Comparison of ENCODE assay signal across 8 cellular contexts in genomic region chr10:16779375-16779774, GRCh38. TPM values are rescaled to one million over a fixed set of nuclear protein-coding genes. Genes with fewer than 3 reads are reported as not detected.
DNase-seq lines count a peak whose midpoint lies in the region; ATAC-seq and TF ChIP-seq lines count a peak whose summit lies in the region.

No MANE protein-coding gene starts in this region.

- no peaks in the 10 kb centered on the region for H3K9me3 Mint-ChIP-seq in activated CD4-positive, alpha-beta T cell treated with anti-CD3 and anti-CD28 coated beads, Interleukin-2, amount 10 ng/mL, durations not matched to agents 7 days and 5 days

- H3K9ac ChIP-seq in smooth muscle cell (ENCODE audit: low read depth) (no peak overlapping the region), GM23248 (no peak overlapping the region)

- no peaks in the 10 kb centered on the region for H3K9me3 ChIP-seq in smooth muscle cell (replicated peaks; ENCODE audit: low read depth)
- no peaks in the 10 kb centered on the region for H3K9me3 ChIP-seq in GM23248 (ENCODE audit: low read depth)

- H2AFZ ChIP-seq in smooth muscle cell (ENCODE audit: low read depth) (no peak overlapping the region), GM23248 (no peak overlapping the region)

- no peaks in the 10 kb centered on the region for H3K9me2 ChIP-seq in GM23248 (ENCODE audit: insufficient read depth)

- peaks cover 17% of the 10 kb centered on the region for H3K36me3 Mint-ChIP-seq in activated CD4-positive, alpha-beta T cell treated with anti-CD3 and anti-CD28 coated beads, Interleukin-2, amount 10 ng/mL, durations not matched to agents 7 days and 5 days (ENCODE audit: low read depth)

- H3K27me3 ChIP-seq in smooth muscle cell (ENCODE audit: low read depth) (no peaks in the 10 kb centered on the region), GM23248 (replicated peaks; ENCODE audit: insufficient read depth) (no peaks in the 10 kb centered on the region)

- ATAC-seq in GM18502 (IDR thresholded peaks at IDR 0.05; ENCODE audit: poor library complexity, unreplicated experiment), result peak; percentile 74
- peak; percentile 90 for ATAC-seq in HG02610 (IDR thresholded peaks at IDR 0.05; ENCODE audit: unreplicated experiment)

- POLR2A ChIA-PET in activated CD4-positive, alpha-beta T cell treated with anti-CD3 and anti-CD28 coated beads, Interleukin-2, amount 10 ng/mL, durations not matched to agents 7 days and 5 days (lab: Charles Lee), result no interaction called here

- peak overlapping the region; percentile 5 for H3K4me2 ChIP-seq in smooth muscle cell
- no peak overlapping the region for H3K4me2 ChIP-seq in GM23248 (ENCODE audit: unreplicated experiment)

- no peak overlapping the region for H3K4me3 Mint-ChIP-seq in activated CD4-positive, alpha-beta T cell treated with anti-CD3 and anti-CD28 coated beads, Interleukin-2, amount 10 ng/mL, durations not matched to agents 7 days and 5 days

- H3F3A ChIP-seq in smooth muscle cell (ENCODE audit: low read depth) (no peaks in the 10 kb centered on the region), GM23248 (ENCODE audit: insufficient read depth) (peaks cover 15% of the 10 kb centered on the region)

- TF ChIP-seq CTCF in smooth muscle cell (IDR thresholded peaks at IDR 0.05; ENCODE audit: borderline replicate concordance, insufficient read depth, poor library complexity, severe bottlenecking), result no peak

- no peak overlapping the region for H3K27ac ChIP-seq in smooth muscle cell (ENCODE audit: low read depth)
- H3K27ac ChIP-seq in GM23248, result no peak overlapping the region

- no peaks in the 10 kb centered on the region for H3K27me3 Mint-ChIP-seq in activated CD4-positive, alpha-beta T cell treated with anti-CD3 and anti-CD28 coated beads, Interleukin-2, amount 10 ng/mL, durations not matched to agents 7 days and 5 days

- peaks cover 12% of the 10 kb centered on the region for H3K79me2 ChIP-seq in smooth muscle cell (ENCODE audit: low read depth)
- peaks cover 91% of the 10 kb centered on the region for H3K79me2 ChIP-seq in GM23248 (ENCODE audit: insufficient read depth)

- H3K36me3 ChIP-seq in smooth muscle cell (ENCODE audit: low read depth), result no peaks in the 10 kb centered on the region
- H3K36me3 ChIP-seq in GM23248 (ENCODE audit: low read depth), result peaks cover 10% of the 10 kb centered on the region; the same call in 1 of the 2 replicates

- H4K20me1 ChIP-seq in smooth muscle cell (ENCODE audit: low read depth) (peaks cover 81% of the 10 kb centered on the region), GM23248 (ENCODE audit: insufficient read depth) (no peaks in the 10 kb centered on the region)

- in situ Hi-C loops in GM23248 (cut with MboI), result loop anchor here (25.0 kb wide), 1 partner anchor 892 kb away; no protein-coding TSS in a partner anchor

- CTCF ChIA-PET in activated CD4-positive, alpha-beta T cell treated with anti-CD3 and anti-CD28 coated beads, Interleukin-2, amount 10 ng/mL, durations not matched to agents 7 days and 5 days (lab: Charles Lee), result interaction anchor here (1.0 kb wide), 1 partner anchor 36 kb away, joined by 3 read pairs; no protein-coding TSS in a partner anchor

- H3K4me1 ChIP-seq in smooth muscle cell (ENCODE audit: low read depth) (no peaks in the 10 kb centered on the region), GM23248 (ENCODE audit: insufficient read depth) (peaks cover 9% of the 10 kb centered on the region; the same call in 1 of the 2 replicates)

- WGBS in smooth muscle cell (ENCODE audit: low lambda C conversion rate), result 26% methylated on average over 4 of the region's 4 CpGs
- WGBS in GM23248 (ENCODE audit: low coverage in 1 of 2, low lambda C conversion rate in 2 of 2, missing lambda C conversion rate in 2 of 2), 2 experiments, result 33 to 36% methylated on average over 4 of the region's 4 CpGs

- peaks cover 28% of the 10 kb centered on the region for H3K4me1 Mint-ChIP-seq in activated CD4-positive, alpha-beta T cell treated with anti-CD3 and anti-CD28 coated beads, Interleukin-2, amount 10 ng/mL, durations not matched to agents 7 days and 5 days

- DNase-seq in activated CD4-positive, alpha-beta T cell treated with anti-CD3 and anti-CD28 coated beads, Interleukin-2, amount 10 ng/mL, durations not matched to agents 7 days and 5 days, result peak; percentile 55
- DNase-seq in smooth muscle cell (lab: John Stamatoyannopoulos, UW; ENCODE audit: unreplicated experiment) (no peak), NCI-H2107 treated with DMSO at 0.1 percent for 48 hours (lab: John Stamatoyannopoulos, UW; ENCODE audit: unreplicated experiment) (no peak), GM23248 (no peak), mucosa of gallbladder (ENCODE audit: low spot score) (no peak), NCI-H510A treated with DMSO at 0.1 percent for 48 hours (lab: John Stamatoyannopoulos, UW) (no peak)

- H3K4me3 ChIP-seq in smooth muscle cell (no peak overlapping the region), GM23248 (no peak overlapping the region)

- peak overlapping the region; percentile 59 for H3K27ac Mint-ChIP-seq in activated CD4-positive, alpha-beta T cell treated with anti-CD3 and anti-CD28 coated beads, Interleukin-2, amount 10 ng/mL, durations not matched to agents 7 days and 5 days

RNA-seq across cellular contexts. Expression of gene RSU1, which starts 37.8 kb away (rescaled TPM):
- 100 to 1,000 TPM in 1 of 2 experiments, 10 to 100 TPM in 1; 79.5 to 106 TPM for total RNA-seq in activated CD4-positive, alpha-beta T cell treated with anti-CD3 and anti-CD28 coated beads, Interleukin-2, amount 10 ng/mL, durations not matched to agents 7 days and 5 days
- total RNA-seq in smooth muscle cell, result 95.9 and 110 TPM in 2 replicates
- 113 and 128 TPM in 2 replicates for polyA plus RNA-seq in smooth muscle cell
- total RNA-seq in GM23248 (2014; rRNA removed; shearing (Covaris generic)), result 104 and 109 TPM in 2 replicates
- 236 and 252 TPM in 2 replicates for polyA plus RNA-seq in GM23248 (2016; fragmentation: Nextera tagmentation; extraction: Ambion mirVana)
- 51.0 TPM for total RNA-seq in mucosa of gallbladder
